ENCODE assay signal across 8 cellular contexts in genomic region chr7:75642810-75643486, GRCh38.
DNase-seq lines count a peak whose midpoint lies in the region; ATAC-seq and TF ChIP-seq lines count a peak whose summit lies in the region.

No MANE protein-coding gene starts in this region.

- peaks cover 0 to 15% of the 10 kb centered on the region in 2 donors for H3K4me1 ChIP-seq in right atrium auricular region

- H3K27me3 ChIP-seq in right atrium auricular region: no peaks in the 10 kb centered on the region

- ATAC-seq in HG02973 (IDR thresholded peaks at IDR 0.05; ENCODE audit: unreplicated experiment) (peak; percentile 59), GM19397 (IDR thresholded peaks at IDR 0.05; ENCODE audit: unreplicated experiment) (no peak)

- H3K36me3 ChIP-seq in right atrium auricular region: no peaks in the 10 kb centered on the region

- TF ChIP-seq CTCF in right atrium auricular region (IDR thresholded peaks at IDR 0.05): peak; percentile 37 to 72

- DNase-seq in DMS 273 (lab: John Stamatoyannopoulos, UW; ENCODE audit: unreplicated experiment) (peak; percentile 91), SHP77 treated with DMSO at 0.1 percent for 48 hours (lab: John Stamatoyannopoulos, UW) (peak; percentile 12), right atrium auricular region (ENCODE audit: low spot score) (no peak), dedifferentiated amniotic fluid mesenchymal stem cell (ENCODE audit: extremely low spot score) (no peak)
- peak; percentile 85 for DNase-seq in activated effector memory CD4-positive, alpha-beta T cell treated with anti-CD3 and anti-CD28 coated beads, Interleukin-2, amount 50 U/mL, for 16 hours
- DNase-seq in stimulated activated CD4-positive, alpha-beta T cell treated with anti-CD3 and anti-CD28 coated beads, Interleukin-12 subunit alpha, Interleukin-12 subunit beta, amount 100 ng/mL, for 24 hours (ENCODE audit: low read depth in 2 of 2): peak; percentile 40 to 59

- peaks cover 0 to 6% of the 10 kb centered on the region in 2 donors for H3K9me3 ChIP-seq in right atrium auricular region

- no peak overlapping the region for H3K27ac ChIP-seq in right atrium auricular region

- no peak overlapping the region for H3K4me3 ChIP-seq in right atrium auricular region

Comparison
In these comparisons a context has a peak if more than half of its experiments do, and no peak if none do; other contexts are left out.
1. DNase-seq: peak in DMS 273 (single experiment), SHP77 treated with DMSO at 0.1 percent for 48 hours (single experiment), activated effector memory CD4-positive, alpha-beta T cell treated with anti-CD3 and anti-CD28 coated beads, Interleukin-2, amount 50 U/mL, for 16 hours (single experiment) and stimulated activated CD4-positive, alpha-beta T cell treated with anti-CD3 and anti-CD28 coated beads, Interleukin-12 subunit alpha, Interleukin-12 subunit beta, amount 100 ng/mL, for 24 hours (2 of 2); none in right atrium auricular region (single experiment) and dedifferentiated amniotic fluid mesenchymal stem cell (single experiment).